14 cellular contexts compared by ENCODE assay signal in genomic region chr5:141840826-141841360, GRCh38. TPM values are rescaled to one million over a fixed set of nuclear protein-coding genes. Genes with fewer than 3 reads are reported as not detected.
DNase-seq lines count a peak whose midpoint lies in the region; ATAC-seq and TF ChIP-seq lines count a peak whose summit lies in the region.
"Had no signal": no experiment of that assay in that cellular context is flagged by ENCODE, and none has a peak within 500 bp of the region (broad histone marks: within the 10 kb centered on the region; RNA-seq: fewer than 3 reads in every experiment).

No MANE protein-coding gene starts in this region.

- no peak overlapping the region for H3K9ac ChIP-seq in MM.1S (ENCODE audit: low read length)

- H3K4me3 ChIP-seq in Panc1 (ENCODE audit: low read depth in 2 of 2, low read length in 2 of 2) (no peak overlapping the region), gastroesophageal sphincter (no peak overlapping the region), psoas muscle (no peak overlapping the region), ascending aorta (no peak overlapping the region), MM.1S (ENCODE audit: low read length) (no peak overlapping the region)
- H3K4me3 ChIP-seq: SK-N-MC had no signal

- TF ChIP-seq CTCF in 22Rv1 (IDR thresholded peaks at IDR 0.05) (no peak), Panc1 (IDR thresholded peaks at IDR 0.05) (no peak), gastroesophageal sphincter (IDR thresholded peaks at IDR 0.05) (no peak), psoas muscle (IDR thresholded peaks at IDR 0.05) (no peak), ascending aorta (IDR thresholded peaks at IDR 0.05) (no peak), MM.1S (IDR thresholded peaks at IDR 0.05; ENCODE audit: low read length) (no peak)

- no peak overlapping the region for H2AFZ ChIP-seq in MM.1S (ENCODE audit: low read length)

- intact Hi-C loops in Panc1 (cut with micrococcal nuclease; ENCODE audit: unreplicated experiment) = no loop called here
- intact Hi-C loops in psoas muscle (cut with DNase I) = no loop called here
- intact Hi-C loops in ascending aorta (cut with DNase I) = no loop called here

- in situ Hi-C loops in Panc1 (cut with HindIII; ENCODE audit: low pct_unique_long_range_greater_than_20kb, low sequenced_read_pairs) = no loop called here

- H3K4me2 ChIP-seq in MM.1S (ENCODE audit: low read depth, low read length) = no peak overlapping the region

- H3F3A ChIP-seq in MM.1S (ENCODE audit: insufficient read depth, low read length) = no peaks in the 10 kb centered on the region

- H3K36me3 ChIP-seq in Panc1 (ENCODE audit: control insufficient read depth, insufficient read depth, low read length) = no peaks in the 10 kb centered on the region
- H3K36me3 ChIP-seq in gastroesophageal sphincter = no peaks in the 10 kb centered on the region
- no peaks in the 10 kb centered on the region for H3K36me3 ChIP-seq in psoas muscle (ENCODE audit: insufficient read depth in 1 of 2, low read depth in 1 of 2)
- H3K36me3 ChIP-seq in ascending aorta = no peaks in the 10 kb centered on the region
- no peaks in the 10 kb centered on the region for H3K36me3 ChIP-seq in MM.1S (replicated peaks; ENCODE audit: insufficient read depth, low read length)

- TF ChIP-seq POLR2A in gastroesophageal sphincter (IDR thresholded peaks at IDR 0.05) = no peak

- no peaks in the 10 kb centered on the region for H3K9me3 ChIP-seq in Panc1 (ENCODE audit: control insufficient read depth, insufficient read depth, low read depth, low read length)
- H3K9me3 ChIP-seq in gastroesophageal sphincter = no peaks in the 10 kb centered on the region
- no peaks in the 10 kb centered on the region for H3K9me3 ChIP-seq in psoas muscle
- H3K9me3 ChIP-seq in ascending aorta = no peaks in the 10 kb centered on the region
- H3K9me3 ChIP-seq in MM.1S (replicated peaks; ENCODE audit: insufficient read depth, low read length) = no peaks in the 10 kb centered on the region

- no peak for DNase-seq in Panc1 (ENCODE audit: low read depth, low spot score)
- DNase-seq in psoas muscle = no peak
- no peak for DNase-seq in COLO668 (lab: John Stamatoyannopoulos, UW; ENCODE audit: unreplicated experiment)
- no peak for DNase-seq in ascending aorta (ENCODE audit: low spot score in 2 of 2)
- no peak for DNase-seq in MM.1S
- DNase-seq: activated CD4-positive, alpha-beta memory T cell treated with anti-CD3 and anti-CD28 coated beads, Interleukin-2, amount 10 ng/mL, durations not matched to agents 7 days and 5 days; CD8-positive, alpha-beta T cell; EL; NCI-H446 treated with DMSO at 0.1 percent for 48 hours; stimulated activated naive B cell treated with anti-CD40 and anti-IgM and Interleukin-4, amounts not matched to agents 10 μg/mL and 1 μg/mL and 100 μg/mL, for 72 hours had no signal

- TF ChIP-seq EP300 in gastroesophageal sphincter (IDR thresholded peaks at IDR 0.05) = no peak

- H3K27ac ChIP-seq in 22Rv1 (0 out of 2 replicates have a peak overlapping the region, but pooled peaks have one; percentile 3), Panc1 (ENCODE audit: low read length) (no peak overlapping the region), gastroesophageal sphincter (peak overlapping the region in 3 of 4 donors; percentile 33 to 71 (median 62)), psoas muscle (peak overlapping the region; percentile 53), ascending aorta (peak overlapping the region in 1 of 2 donors; percentile 27), MM.1S (ENCODE audit: low read length) (no peak overlapping the region)
- H3K27ac ChIP-seq: SK-N-MC had no signal

- POLR2A ChIA-PET in Panc1 (lab: Charles Lee) = no interaction called here

- H3K79me2 ChIP-seq in MM.1S (ENCODE audit: low read length) = no peaks in the 10 kb centered on the region

- H3K27me3 ChIP-seq in Panc1 (ENCODE audit: control insufficient read depth, insufficient read depth, low read length) = no peaks in the 10 kb centered on the region; the same call in 1 of the 2 replicates
- peaks cover 80% of the 10 kb centered on the region for H3K27me3 ChIP-seq in gastroesophageal sphincter
- H3K27me3 ChIP-seq in psoas muscle (ENCODE audit: insufficient read depth in 3 of 3, low read length in 2 of 3) = peaks cover 0 to 31% (median 0%) of the 10 kb centered on the region in 3 donors
- H3K27me3 ChIP-seq in ascending aorta = no peaks in the 10 kb centered on the region
- no peaks in the 10 kb centered on the region for H3K27me3 ChIP-seq in MM.1S (replicated peaks; ENCODE audit: insufficient read depth, low read length)

- CTCF ChIA-PET in Panc1 (lab: Charles Lee) = interaction anchor here (0.7 kb wide), 1 partner anchor 26 kb away, joined by 3 read pairs; no protein-coding TSS in a partner anchor

- no TSS peak for BruUV-seq in Panc1 (replicated peaks; lab: Mats Ljungman, UMichigan)

- 49 to 76% methylated on average over 2 of the region's 6 CpGs for WGBS in gastroesophageal sphincter (ENCODE audit: low coverage in 1 of 2), 2 donors
- 62 to 72% (median 70%) methylated on average over 6 of the region's 6 CpGs for WGBS in psoas muscle, 3 donors

- no peaks in the 10 kb centered on the region; the same call in 1 of the 2 replicates for H3K4me1 ChIP-seq in Panc1 (ENCODE audit: control insufficient read depth, insufficient read depth, low read length)
- H3K4me1 ChIP-seq in gastroesophageal sphincter = peaks cover 0 to 44% (median 0%) of the 10 kb centered on the region in 3 donors
- peaks cover 12% of the 10 kb centered on the region for H3K4me1 ChIP-seq in psoas muscle
- no peaks in the 10 kb centered on the region for H3K4me1 ChIP-seq in ascending aorta
- H3K4me1 ChIP-seq in MM.1S (ENCODE audit: low read length) = peaks cover 13% of the 10 kb centered on the region

- no peaks in the 10 kb centered on the region for H3K9me2 ChIP-seq in MM.1S (replicated peaks; ENCODE audit: insufficient read depth, low read length)

- ATAC-seq in Panc1 (0 out of 2 replicates have a peak, but pooled peaks have one; percentile 6), gastroesophageal sphincter (no peak), psoas muscle (no peak), GM18858 (IDR thresholded peaks at IDR 0.05; ENCODE audit: unreplicated experiment) (no peak)
- ATAC-seq: CD8-positive, alpha-beta T cell; stimulated activated naive B cell treated with anti-CD40 and anti-IgM and Interleukin-4, amounts not matched to agents 10 μg/mL and 1 μg/mL and 100 μg/mL, for 72 hours had no signal

- H4K20me1 ChIP-seq in MM.1S (ENCODE audit: insufficient read depth, low read length) = no peaks in the 10 kb centered on the region

RNA-seq across cellular contexts. Expression of gene PCDH1, which starts 37.3 kb away (rescaled TPM):
- total RNA-seq in Panc1 (2021; ENCODE audit: unreplicated experiment) = 9.0 TPM
- polyA plus RNA-seq in Panc1 (2012; ENCODE audit: insufficient read length) = 3.9 TPM
- total RNA-seq in gastroesophageal sphincter = 10 to 100 TPM; 23.0 to 52.8 (median 30.9) TPM
- 10 to 100 TPM; 10.1 to 17.4 (median 13.7) TPM for total RNA-seq in psoas muscle
- polyA plus RNA-seq in psoas muscle = 1 to 10 TPM; 4.2 to 8.8 (median 5.1) TPM
- total RNA-seq in ascending aorta = 165 TPM
- total RNA-seq: activated CD4-positive, alpha-beta memory T cell treated with anti-CD3 and anti-CD28 coated beads, Interleukin-2, amount 10 ng/mL, durations not matched to agents 7 days and 5 days had no signal

Comparison
In these comparisons a context has a peak if more than half of its experiments do, and no peak if none do; other contexts are left out.
1. H3K27ac ChIP-seq: peak in 22Rv1 (single experiment), gastroesophageal sphincter (3 of 4) and psoas muscle (single experiment); none in Panc1 (single experiment) and MM.1S (single experiment).